8 cellular contexts compared by ENCODE assay signal in the genomic region with DNA sequence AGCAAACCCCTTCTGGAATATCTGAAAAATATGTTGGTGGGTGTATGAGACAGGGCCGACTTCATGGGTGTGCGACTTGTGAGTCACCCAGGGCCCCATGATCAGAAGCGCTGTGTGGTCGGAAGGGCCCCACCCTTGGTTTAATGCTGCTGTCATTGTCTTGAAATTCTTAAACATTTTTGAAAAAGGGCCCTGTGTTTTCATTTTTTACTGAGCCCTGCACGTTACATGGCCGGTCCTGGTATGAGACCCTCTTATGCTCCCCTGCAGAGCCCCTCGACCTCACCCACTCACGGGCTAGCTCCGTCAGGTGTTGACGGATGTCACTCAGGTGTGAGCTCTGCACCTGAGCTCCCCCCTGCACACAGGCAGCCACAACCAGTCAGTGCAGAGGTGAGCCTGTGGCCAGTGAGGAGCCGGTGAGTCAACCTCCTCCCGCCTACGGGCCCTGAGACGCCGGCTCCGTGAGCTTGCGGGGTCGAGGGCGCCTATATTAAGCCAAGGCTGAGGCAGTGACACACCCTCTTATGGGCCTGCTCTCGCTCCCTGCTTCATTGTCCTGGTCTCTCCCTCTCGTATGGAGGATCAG. TPM values are rescaled to one million over a fixed set of nuclear protein-coding genes. Genes with fewer than 3 reads are reported as not detected.
DNase-seq lines count a peak whose midpoint lies in the region; ATAC-seq and TF ChIP-seq lines count a peak whose summit lies in the region.

No MANE protein-coding gene starts in this region.

- peak overlapping the region; percentile 61 for H3K4me3 Mint-ChIP-seq in activated T-cell treated with anti-CD3 and anti-CD28 coated beads, Interleukin-2, amount 50 U/mL, for 24 hours

- TF ChIP-seq CTCF in esophagus muscularis mucosa (IDR thresholded peaks at IDR 0.05) (no peak), WERI-Rb-1 (IDR thresholded peaks at IDR 0.05; ENCODE audit: low read depth, low read length) (no peak)

- no peak for TF ChIP-seq EP300 in esophagus muscularis mucosa (IDR thresholded peaks at IDR 0.05)

- DNase-seq in NCI-H226 (peak; percentile 54), hepatic stellate cell (ENCODE audit: low spot score) (peak; percentile 83), esophagus muscularis mucosa (ENCODE audit: extremely low spot score) (no peak), WERI-Rb-1 (no peak), DMS 273 treated with DMSO at 0.1 percent for 48 hours (lab: John Stamatoyannopoulos, UW) (no peak)
- DNase-seq in activated T-cell treated with anti-CD3 and anti-CD28 coated beads, Interleukin-2, amount 50 U/mL, for 24 hours: peak; percentile 75
- DNase-seq in stimulated activated CD8-positive, alpha-beta memory T cell treated with anti-CD3 and anti-CD28 coated beads, Interleukin-4, amount 100 ng/mL, for 1 hour (ENCODE audit: low read depth in 2 of 2, low spot score in 1 of 2): peak; percentile 33 to 52

- peak overlapping the region; percentile 91 for H3K27ac Mint-ChIP-seq in activated T-cell treated with anti-CD3 and anti-CD28 coated beads, Interleukin-2, amount 50 U/mL, for 24 hours

- TF ChIP-seq POLR2A in esophagus muscularis mucosa (IDR thresholded peaks at IDR 0.05; ENCODE audit: low read depth): no peak

- H3K36me3 Mint-ChIP-seq in activated T-cell treated with anti-CD3 and anti-CD28 coated beads, Interleukin-2, amount 50 U/mL, for 24 hours (ENCODE audit: low read depth): no peaks in the 10 kb centered on the region

- no peak for ATAC-seq in HG02885 (IDR thresholded peaks at IDR 0.05; ENCODE audit: poor library complexity, unreplicated experiment)

- no peak overlapping the region for H3K4me3 ChIP-seq in esophagus muscularis mucosa
- no peak overlapping the region for H3K4me3 ChIP-seq in WERI-Rb-1 (ENCODE audit: low read depth, low read length)

- H3K27ac ChIP-seq in esophagus muscularis mucosa (replicated peaks in 1 of 4) (no peak overlapping the region), WERI-Rb-1 (no peak overlapping the region)

- 57% methylated on average over 19 of the region's 21 CpGs for WGBS in esophagus muscularis mucosa

- peaks cover 29% of the 10 kb centered on the region for H3K4me1 Mint-ChIP-seq in activated T-cell treated with anti-CD3 and anti-CD28 coated beads, Interleukin-2, amount 50 U/mL, for 24 hours (ENCODE audit: low read depth)

- H3K27me3 ChIP-seq in esophagus muscularis mucosa (no peaks in the 10 kb centered on the region), WERI-Rb-1 (ENCODE audit: insufficient read depth, low read depth, severe bottlenecking) (no peaks in the 10 kb centered on the region)

- H3K36me3 ChIP-seq in esophagus muscularis mucosa: no peaks in the 10 kb centered on the region
- no peaks in the 10 kb centered on the region for H3K36me3 ChIP-seq in WERI-Rb-1

- no peaks in the 10 kb centered on the region for H3K9me3 ChIP-seq in esophagus muscularis mucosa
- H3K9me3 ChIP-seq in WERI-Rb-1 (ENCODE audit: severe bottlenecking): no peaks in the 10 kb centered on the region

- peaks cover 0 to 14% (median 4%) of the 10 kb centered on the region in 4 donors for H3K4me1 ChIP-seq in esophagus muscularis mucosa

- H3K27me3 Mint-ChIP-seq in activated T-cell treated with anti-CD3 and anti-CD28 coated beads, Interleukin-2, amount 50 U/mL, for 24 hours: peaks cover 6% of the 10 kb centered on the region

- intact Hi-C loops in esophagus muscularis mucosa (cut with DNase I): no loop called here

- H3K9me3 Mint-ChIP-seq in activated T-cell treated with anti-CD3 and anti-CD28 coated beads, Interleukin-2, amount 50 U/mL, for 24 hours: no peaks in the 10 kb centered on the region

RNA-seq across cellular contexts. Expression of gene GADD45B, which starts 27.7 kb away (rescaled TPM):
- 100 to 1,000 TPM in 1 of 4 donors, 10 to 100 TPM in 3; 56.5 to 793 (median 90.5) TPM for total RNA-seq in esophagus muscularis mucosa

RNA-seq across cellular contexts. Expression of gene LMNB2, which starts 46.9 kb away (rescaled TPM):
- total RNA-seq in esophagus muscularis mucosa: 10 to 100 TPM; 13.3 to 30.8 (median 19.3) TPM

Comparison
In these comparisons a context has a peak if more than half of its experiments do, and no peak if none do; other contexts are left out.
1. DNase-seq: peak in NCI-H226 (single experiment), activated T-cell treated with anti-CD3 and anti-CD28 coated beads, Interleukin-2, amount 50 U/mL, for 24 hours (single experiment), hepatic stellate cell (single experiment) and stimulated activated CD8-positive, alpha-beta memory T cell treated with anti-CD3 and anti-CD28 coated beads, Interleukin-4, amount 100 ng/mL, for 1 hour (2 of 2); none in esophagus muscularis mucosa (single experiment), WERI-Rb-1 (single experiment) and DMS 273 treated with DMSO at 0.1 percent for 48 hours (single experiment).